In genomic region chr2:10987861-10988260, GRCh38 we compare ENCODE assay signal across 26 cellular contexts.
"Had no signal": no experiment of that assay in that cellular context is flagged by ENCODE, and none has a peak within 500 bp of the region (broad histone marks: within the 10 kb centered on the region; RNA-seq: fewer than 3 reads in every experiment).

No MANE protein-coding gene starts in this region.

- H3K4me1 ChIP-seq: colonic mucosa, gastroesophageal sphincter, parathyroid adenoma, right atrium auricular region, stomach, tibial artery had no signal

- H3K27ac ChIP-seq: colonic mucosa, dorsolateral prefrontal cortex, gastroesophageal sphincter, hepatocyte, parathyroid adenoma, right atrium auricular region, stomach, tibial artery, upper lobe of right lung had no signal

- DNase-seq: activated CD4-positive, alpha-beta memory T cell treated with anti-CD3 and anti-CD28 coated beads for 36 hours; activated CD4-positive, alpha-beta T cell treated with anti-CD3 and anti-CD28 coated beads, Interleukin-2, amount 10 ng/mL, durations not matched to agents 24 days and 14 days; activated CD4-positive, CD25-positive, alpha-beta regulatory T cell treated with anti-CD3 and anti-CD28 coated beads, Interleukin-2, amount 50 U/mL, for 72 hours; activated CD8-positive, alpha-beta memory T cell treated with anti-CD3 and anti-CD28 coated beads, Interleukin-2, amount 50 U/mL, for 4 hours; activated T-cell treated with anti-CD3 and anti-CD28 coated beads, Interleukin-2, amount 50 U/mL, for 1 hour; cerebellar nuclear complex; colonic mucosa; effector memory CD4-positive, alpha-beta T cell; erythroblast; islet precursor cell; left cardiac atrium; midbrain; naive thymus-derived CD4-positive, alpha-beta T cell; stimulated activated CD4-positive, alpha-beta T cell treated with anti-CD3 and anti-CD28 coated beads, Interleukin-15, amount 100 ng/mL, for 24 hours; stimulated activated CD4-positive, alpha-beta T cell treated with anti-CD3 and anti-CD28 coated beads, Interleukin-2, amount 100 ng/mL, for 24 hours; stimulated activated naive B cell treated with anti-CD40 and anti-IgM and Interleukin-4, amounts not matched to agents 10 μg/mL and 1 μg/mL and 100 μg/mL, for 72 hours; stomach; T-helper 17 cell; T1000; upper lobe of right lung had no signal

- ATAC-seq: gastroesophageal sphincter; left cardiac atrium; naive thymus-derived CD4-positive, alpha-beta T cell; stimulated activated naive B cell treated with anti-CD40 and anti-IgM and Interleukin-4, amounts not matched to agents 10 μg/mL and 1 μg/mL and 100 μg/mL, for 72 hours; T-helper 17 cell; upper lobe of right lung had no signal

- H3K4me3 ChIP-seq: colonic mucosa, dorsolateral prefrontal cortex, gastroesophageal sphincter, hepatocyte, right atrium auricular region, stomach, tibial artery, upper lobe of right lung had no signal

- H3K9me3 ChIP-seq: colonic mucosa, gastroesophageal sphincter, right atrium auricular region, stomach, tibial artery, upper lobe of right lung had no signal

- H3K36me3 ChIP-seq: colonic mucosa, gastroesophageal sphincter, right atrium auricular region, stomach, tibial artery, upper lobe of right lung had no signal

- H3K27me3 ChIP-seq: colonic mucosa, hepatocyte, right atrium auricular region, upper lobe of right lung had no signal
